In genomic region chr15:38231430-38231829, GRCh38 we compare ENCODE assay signal across 1 cellular context.
TF ChIP-seq lines count a peak whose summit lies in the region.

No MANE protein-coding gene starts in this region.

TF ChIP-seq in H1, 55 proteins besides CTCF, POLR2A, EP300 and RAD21 (continued from another document):
- TF ChIP-seq TAF7 (optimal IDR thresholded peaks at IDR 0.05; ENCODE audit: borderline replicate concordance, low read depth, low read length), result no peak
- TF ChIP-seq SIRT6 (IDR thresholded peaks at IDR 0.05; ENCODE audit: low read length), result no peak
